In the genomic region with DNA sequence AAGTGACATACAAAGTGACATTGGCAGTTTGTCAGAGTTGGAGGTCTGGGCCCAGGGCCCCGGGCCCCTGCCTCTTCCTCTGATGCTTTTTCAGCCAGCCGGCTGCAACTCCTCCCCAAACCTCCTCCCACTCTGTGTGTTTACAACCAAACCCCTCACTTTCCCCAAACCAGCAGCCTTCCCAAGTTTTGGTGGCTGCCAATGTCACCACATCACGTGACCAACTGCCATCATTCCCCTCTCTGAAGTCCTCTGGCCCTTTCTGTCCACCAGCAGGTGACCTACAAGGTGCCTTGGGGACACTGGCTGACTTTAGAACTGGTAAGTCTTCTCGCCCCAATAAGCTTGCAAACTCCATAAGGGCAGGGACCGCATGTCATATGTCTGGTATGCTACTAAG, we compare ENCODE assay signal across 27 cellular contexts.
DNase-seq lines count a peak whose midpoint lies in the region; FAIRE-seq and TF ChIP-seq lines count a peak whose summit lies in the region.
"Had no signal": no experiment of that assay in that cellular context is flagged by ENCODE, and none has a peak within 500 bp of the region (broad histone marks: within the 10 kb centered on the region; RNA-seq: fewer than 3 reads in every experiment).

No MANE protein-coding gene starts in this region.

- H3K4me3 ChIP-seq in astrocyte (ENCODE audit: insufficient read depth, low read depth, low read length) (no peak overlapping the region), endodermal cell (ENCODE audit: low read length) (no peak overlapping the region), lower leg skin (ENCODE audit: low read depth, poor library complexity, severe bottlenecking) (no peak overlapping the region)
- H3K4me3 ChIP-seq: A549; BLaER1 treated with 17β-estradiol and CSF1 and Interleukin-3, amounts not matched to agents 10 nM and 100 nM; GM12878 had no signal

- H3K9me3 ChIP-seq in astrocyte (ENCODE audit: insufficient read depth, low read depth, low read length) (no peaks in the 10 kb centered on the region), endodermal cell (ENCODE audit: control insufficient read depth, low read length) (no peaks in the 10 kb centered on the region)
- H3K9me3 ChIP-seq: A549; BLaER1 treated with 17β-estradiol and CSF1 and Interleukin-3, amounts not matched to agents 10 nM and 100 nM had no signal

- no peaks in the 10 kb centered on the region for H3K9me3 Mint-ChIP-seq in activated naive CD8-positive, alpha-beta T cell (ENCODE audit: low read depth)
- no peaks in the 10 kb centered on the region for H3K9me3 Mint-ChIP-seq in activated naive CD8-positive, alpha-beta T cell treated with anti-CD3 and anti-CD28 coated beads for 36 hours
- H3K9me3 Mint-ChIP-seq in astrocyte (ENCODE audit: unreplicated experiment) (no peaks in the 10 kb centered on the region), endodermal cell (peaks cover 5% of the 10 kb centered on the region)
- H3K9me3 Mint-ChIP-seq: CD4-positive, alpha-beta memory T cell; CD8-positive, alpha-beta memory T cell had no signal

- intact Hi-C loops in lower leg skin (cut with DNase I; ENCODE audit: low total_unique reads) = no loop called here

- TF ChIP-seq POLR2A in lower leg skin (IDR thresholded peaks at IDR 0.05) = no peak

- WGBS in endodermal cell (ENCODE audit: insufficient coverage in 1 of 2, insufficient read length in 1 of 2), 2 experiments = 88 to 90% methylated on average over 2 to 5 of the region's 5 CpGs
- WGBS in lower leg skin, 2 donors = 83% methylated on average over 4 to 5 of the region's 5 CpGs

- H2AFZ ChIP-seq in astrocyte (ENCODE audit: low read depth, low read length) = no peak overlapping the region

- peak overlapping the region; percentile 22 for H3K27ac Mint-ChIP-seq in activated naive CD8-positive, alpha-beta T cell
- no peak overlapping the region for H3K27ac Mint-ChIP-seq in activated naive CD8-positive, alpha-beta T cell treated with anti-CD3 and anti-CD28 coated beads for 36 hours
- H3K27ac Mint-ChIP-seq in astrocyte (ENCODE audit: unreplicated experiment) (no peak overlapping the region), endodermal cell (peak overlapping the region; percentile 53)
- H3K27ac Mint-ChIP-seq: B cell; CD14-positive monocyte; CD4-positive, CD25-positive, alpha-beta regulatory T cell; CD8-positive, alpha-beta memory T cell had no signal

- H3K4me1 ChIP-seq in astrocyte (ENCODE audit: insufficient read depth, low read length) (peaks cover 14% of the 10 kb centered on the region), endodermal cell (ENCODE audit: control insufficient read depth, insufficient read depth, low read length) (no peaks in the 10 kb centered on the region)

- TF ChIP-seq CTCF in C4-2B (conservative IDR thresholded peaks at IDR 0.05) = no peak
- no peak for TF ChIP-seq CTCF in astrocyte (IDR thresholded peaks at IDR 0.05; ENCODE audit: insufficient read depth, low read depth, low read length)
- no peak for TF ChIP-seq CTCF in endodermal cell (conservative IDR thresholded peaks at IDR 0.05)
- TF ChIP-seq CTCF in lower leg skin (IDR thresholded peaks at IDR 0.05) = no peak

- peak; percentile 39 for FAIRE-seq in astrocyte (lab: Jason Lieb, UNC)
- FAIRE-seq: A549, GM12878, GM12892, GM18507 had no signal

- no peaks in the 10 kb centered on the region for H3K4me1 Mint-ChIP-seq in activated naive CD8-positive, alpha-beta T cell (ENCODE audit: low read depth)
- H3K4me1 Mint-ChIP-seq in activated naive CD8-positive, alpha-beta T cell treated with anti-CD3 and anti-CD28 coated beads for 36 hours = peaks cover 5% of the 10 kb centered on the region
- H3K4me1 Mint-ChIP-seq in astrocyte (ENCODE audit: low read depth, unreplicated experiment) (no peaks in the 10 kb centered on the region), endodermal cell (peaks cover 3% of the 10 kb centered on the region)
- H3K4me1 Mint-ChIP-seq: B cell; CD4-positive, alpha-beta memory T cell; CD4-positive, CD25-positive, alpha-beta regulatory T cell; CD8-positive, alpha-beta memory T cell had no signal

- H3K79me2 ChIP-seq in astrocyte (ENCODE audit: insufficient read depth, low read length) = no peaks in the 10 kb centered on the region

- H3K36me3 ChIP-seq in astrocyte (ENCODE audit: insufficient read depth, low read length) (no peaks in the 10 kb centered on the region), endodermal cell (ENCODE audit: control insufficient read depth, insufficient read depth, low read length) (no peaks in the 10 kb centered on the region)
- H3K36me3 ChIP-seq: BLaER1 treated with 17β-estradiol and CSF1 and Interleukin-3, amounts not matched to agents 10 nM and 100 nM had no signal

- no peak for DNase-seq in activated naive CD8-positive, alpha-beta T cell treated with anti-CD3 and anti-CD28 coated beads for 36 hours
- no peak for DNase-seq in astrocyte (ENCODE audit: low read depth)
- DNase-seq in endodermal cell = no peak
- no peak for DNase-seq in activated T-cell treated with anti-CD3 and anti-CD28 coated beads, Interleukin-2, amount 50 U/mL, for 1 hour
- no peak for DNase-seq in lower leg skin (ENCODE audit: low spot score in 2 of 2)
- DNase-seq: AML-193; CD4-positive, alpha-beta memory T cell; CD4-positive, CD25-positive, alpha-beta regulatory T cell; CD8-positive, alpha-beta memory T cell; COR-L47; DMS 273 treated with DMSO at 0.1 percent for 48 hours; DMS153; DMS53; DMS79; DND-41; EL; GDM1 had no signal

- H3K9ac ChIP-seq in astrocyte (ENCODE audit: low read length) = no peak overlapping the region
- no peak overlapping the region for H3K9ac ChIP-seq in endodermal cell (ENCODE audit: extremely low read depth, low read length, poor library complexity, severe bottlenecking)
- H3K9ac ChIP-seq: BLaER1 treated with 17β-estradiol and CSF1 and Interleukin-3, amounts not matched to agents 10 nM and 100 nM had no signal

- H3K27me3 Mint-ChIP-seq in activated naive CD8-positive, alpha-beta T cell = no peaks in the 10 kb centered on the region
- no peaks in the 10 kb centered on the region for H3K27me3 Mint-ChIP-seq in activated naive CD8-positive, alpha-beta T cell treated with anti-CD3 and anti-CD28 coated beads for 36 hours
- H3K27me3 Mint-ChIP-seq in astrocyte (ENCODE audit: low read depth, unreplicated experiment) (no peaks in the 10 kb centered on the region), endodermal cell (ENCODE audit: insufficient read depth) (no peaks in the 10 kb centered on the region)
- H3K27me3 Mint-ChIP-seq: B cell; CD4-positive, alpha-beta memory T cell had no signal

- no peaks in the 10 kb centered on the region for H4K20me1 ChIP-seq in astrocyte (ENCODE audit: insufficient read depth, low read length)
- H4K20me1 ChIP-seq: BLaER1 treated with 17β-estradiol and CSF1 and Interleukin-3, amounts not matched to agents 10 nM and 100 nM had no signal

- peak overlapping the region; percentile 25 for H3K27ac ChIP-seq in C4-2B
- no peak overlapping the region for H3K27ac ChIP-seq in astrocyte (ENCODE audit: low read depth, low read length)
- no peak overlapping the region for H3K27ac ChIP-seq in endodermal cell (ENCODE audit: low read depth, low read length)
- H3K27ac ChIP-seq: 22Rv1; A549; BLaER1 treated with 17β-estradiol and CSF1 and Interleukin-3, amounts not matched to agents 10 nM and 100 nM had no signal

- H3K4me2 ChIP-seq in astrocyte (ENCODE audit: low read length) = no peak overlapping the region
- H3K4me2 ChIP-seq: A549; BLaER1 treated with 17β-estradiol and CSF1 and Interleukin-3, amounts not matched to agents 10 nM and 100 nM had no signal

- no peaks in the 10 kb centered on the region for H3K36me3 Mint-ChIP-seq in activated naive CD8-positive, alpha-beta T cell
- H3K36me3 Mint-ChIP-seq in activated naive CD8-positive, alpha-beta T cell treated with anti-CD3 and anti-CD28 coated beads for 36 hours = no peaks in the 10 kb centered on the region
- H3K36me3 Mint-ChIP-seq in astrocyte (ENCODE audit: low read depth, unreplicated experiment) (no peaks in the 10 kb centered on the region), endodermal cell (ENCODE audit: low read depth) (no peaks in the 10 kb centered on the region)
- H3K36me3 Mint-ChIP-seq: CD4-positive, alpha-beta memory T cell; CD4-positive, CD25-positive, alpha-beta regulatory T cell; CD8-positive, alpha-beta memory T cell had no signal

- H3K4me3 Mint-ChIP-seq in activated naive CD8-positive, alpha-beta T cell = no peak overlapping the region
- H3K4me3 Mint-ChIP-seq in activated naive CD8-positive, alpha-beta T cell treated with anti-CD3 and anti-CD28 coated beads for 36 hours = no peak overlapping the region
- H3K4me3 Mint-ChIP-seq in astrocyte (ENCODE audit: unreplicated experiment) (no peak overlapping the region), endodermal cell (no peak overlapping the region)
- H3K4me3 Mint-ChIP-seq: B cell; CD14-positive monocyte; CD4-positive, alpha-beta memory T cell; CD4-positive, CD25-positive, alpha-beta regulatory T cell; CD8-positive, alpha-beta memory T cell had no signal

- H3K27me3 ChIP-seq in astrocyte (ENCODE audit: insufficient read depth, low read length) (no peaks in the 10 kb centered on the region), endodermal cell (ENCODE audit: control insufficient read depth, insufficient read depth, low read length, poor library complexity, severe bottlenecking) (no peaks in the 10 kb centered on the region)
- H3K27me3 ChIP-seq: BLaER1 treated with 17β-estradiol and CSF1 and Interleukin-3, amounts not matched to agents 10 nM and 100 nM had no signal

Comparison
In these comparisons a context has a peak if more than half of its experiments do, and no peak if none do; other contexts are left out.
1. H3K27ac Mint-ChIP-seq: peak in activated naive CD8-positive, alpha-beta T cell (single experiment) and endodermal cell (single experiment); none in activated naive CD8-positive, alpha-beta T cell treated with anti-CD3 and anti-CD28 coated beads for 36 hours (single experiment) and astrocyte (single experiment).